In the genomic region with DNA sequence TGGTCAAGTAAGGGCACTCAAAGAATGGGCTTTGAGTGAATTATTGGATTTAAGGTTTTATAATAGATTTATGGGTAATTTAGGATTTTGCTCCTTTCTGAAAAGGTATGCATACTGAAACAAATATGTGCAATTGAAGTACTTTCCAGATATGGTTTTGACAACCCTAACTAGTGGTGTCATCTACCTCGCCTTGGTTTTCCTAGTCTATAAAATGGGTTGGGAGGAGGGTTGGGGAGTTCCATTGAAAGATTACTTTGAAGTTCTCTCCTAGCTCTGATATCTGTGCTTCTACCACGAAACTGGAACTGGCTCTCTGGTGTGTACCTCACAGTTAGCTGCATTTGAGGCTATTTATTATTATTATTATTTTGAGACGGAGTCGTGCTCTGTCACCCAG, we compare ENCODE assay signal across 1 cellular context.
A peak's percentile ranks its signal among the peaks of the same experiment; 100 is the strongest.
TF ChIP-seq lines count a peak whose summit lies in the region.

No MANE protein-coding gene starts in this region.

TF ChIP-seq in HepG2, 621 proteins besides CTCF, POLR2A, EP300 and RAD21:
- TF ChIP-seq ZNF629 (CRISPR knock-in tag; conservative IDR thresholded peaks at IDR 0.05): peak; percentile 73
- no peak for TF ChIP-seq ZNF598 (CRISPR knock-in tag; IDR thresholded peaks at IDR 0.05; ENCODE audit: borderline replicate concordance)
